Comparison of ENCODE assay signal across 1 cellular context in the genomic region with DNA sequence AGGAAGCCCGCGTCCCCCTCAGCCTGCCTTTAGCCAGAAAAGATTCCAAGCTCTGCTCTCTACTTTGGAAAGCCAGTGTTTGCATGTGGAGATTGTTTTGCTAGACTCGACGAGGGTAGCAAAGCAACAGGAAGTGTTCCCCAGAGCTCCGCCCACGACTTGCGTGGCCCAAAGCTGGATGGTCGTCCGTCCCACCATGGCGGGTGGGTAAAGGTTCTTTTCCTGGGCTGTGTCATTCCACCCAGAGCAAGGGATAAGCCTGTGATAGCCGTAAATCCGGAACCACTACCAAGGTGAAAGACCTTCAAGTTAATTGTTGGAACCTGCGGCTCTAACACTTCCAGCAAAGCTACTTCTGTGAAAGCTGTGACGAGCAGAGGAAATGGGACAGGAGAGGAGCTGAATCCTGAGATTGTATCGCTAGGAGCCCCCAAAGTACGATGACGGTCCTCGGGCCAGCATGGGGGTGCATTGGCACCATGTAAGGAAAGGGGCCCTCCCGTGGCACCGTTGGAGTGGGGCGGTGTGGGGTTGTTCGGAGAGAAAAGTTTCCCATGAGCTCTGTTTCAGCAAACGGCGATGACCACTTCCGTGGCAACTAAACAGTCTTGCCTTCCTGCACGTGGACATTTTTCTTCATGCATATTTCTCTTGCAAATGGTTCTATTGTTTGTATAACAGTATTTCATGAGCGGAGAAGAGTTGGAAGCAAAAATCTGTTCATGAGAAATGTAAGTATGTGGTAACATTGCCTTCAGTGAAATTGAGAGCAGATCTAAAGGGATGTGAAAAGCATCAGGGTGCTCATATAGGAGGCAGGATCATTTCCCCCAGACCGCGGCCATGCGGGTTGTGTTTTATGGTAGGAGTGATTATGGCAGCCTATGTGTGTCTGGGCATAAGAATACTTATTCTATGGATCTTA.
TF ChIP-seq lines count a peak whose summit lies in the region.

No MANE protein-coding gene starts in this region.

TF ChIP-seq in GM23338, 12 proteins besides CTCF, POLR2A, EP300 and RAD21 (continued from another document):
- TF ChIP-seq ZNF462 (CRISPR knock-in tag; IDR thresholded peaks at IDR 0.05): no peak
- TF ChIP-seq, protein P1, sequence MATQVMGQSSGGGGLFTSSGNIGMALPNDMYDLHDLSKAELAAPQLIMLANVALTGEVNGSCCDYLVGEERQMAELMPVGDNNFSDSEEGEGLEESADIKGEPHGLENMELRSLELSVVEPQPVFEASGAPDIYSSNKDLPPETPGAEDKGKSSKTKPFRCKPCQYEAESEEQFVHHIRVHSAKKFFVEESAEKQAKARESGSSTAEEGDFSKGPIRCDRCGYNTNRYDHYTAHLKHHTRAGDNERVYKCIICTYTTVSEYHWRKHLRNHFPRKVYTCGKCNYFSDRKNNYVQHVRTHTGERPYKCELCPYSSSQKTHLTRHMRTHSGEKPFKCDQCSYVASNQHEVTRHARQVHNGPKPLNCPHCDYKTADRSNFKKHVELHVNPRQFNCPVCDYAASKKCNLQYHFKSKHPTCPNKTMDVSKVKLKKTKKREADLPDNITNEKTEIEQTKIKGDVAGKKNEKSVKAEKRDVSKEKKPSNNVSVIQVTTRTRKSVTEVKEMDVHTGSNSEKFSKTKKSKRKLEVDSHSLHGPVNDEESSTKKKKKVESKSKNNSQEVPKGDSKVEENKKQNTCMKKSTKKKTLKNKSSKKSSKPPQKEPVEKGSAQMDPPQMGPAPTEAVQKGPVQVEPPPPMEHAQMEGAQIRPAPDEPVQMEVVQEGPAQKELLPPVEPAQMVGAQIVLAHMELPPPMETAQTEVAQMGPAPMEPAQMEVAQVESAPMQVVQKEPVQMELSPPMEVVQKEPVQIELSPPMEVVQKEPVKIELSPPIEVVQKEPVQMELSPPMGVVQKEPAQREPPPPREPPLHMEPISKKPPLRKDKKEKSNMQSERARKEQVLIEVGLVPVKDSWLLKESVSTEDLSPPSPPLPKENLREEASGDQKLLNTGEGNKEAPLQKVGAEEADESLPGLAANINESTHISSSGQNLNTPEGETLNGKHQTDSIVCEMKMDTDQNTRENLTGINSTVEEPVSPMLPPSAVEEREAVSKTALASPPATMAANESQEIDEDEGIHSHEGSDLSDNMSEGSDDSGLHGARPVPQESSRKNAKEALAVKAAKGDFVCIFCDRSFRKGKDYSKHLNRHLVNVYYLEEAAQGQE (IDR thresholded peaks at IDR 0.05; ENCODE audit: unreplicated experiment): no peak
